Comparison of ENCODE assay signal across 11 cellular contexts in genomic region chr2:171407030-171407707, GRCh38.
A peak's percentile ranks its signal among the peaks of the same experiment; 100 is the strongest.
DNase-seq lines count a peak whose midpoint lies in the region; ATAC-seq and TF ChIP-seq lines count a peak whose summit lies in the region.
"Had no signal": no experiment of that assay in that cellular context is flagged by ENCODE, and none has a peak within 500 bp of the region (broad histone marks: within the 10 kb centered on the region; RNA-seq: fewer than 3 reads in every experiment).

No MANE protein-coding gene starts in this region.

- TF ChIP-seq CTCF in GM06990 (IDR thresholded peaks at IDR 0.05; ENCODE audit: insufficient read depth, low read length, poor library complexity, severe bottlenecking) = no peak

- H3K4me3 ChIP-seq in GM06990 (replicated peaks; ENCODE audit: low read depth, low read length) = no peak overlapping the region

- DNase-seq in GM06990 (ENCODE audit: extremely low read depth, insufficient read length) (peak; percentile 60), OCI-M1 (lab: John Stamatoyannopoulos, UW) (peak; percentile 49), NCI-H2029 (lab: John Stamatoyannopoulos, UW) (no peak), HuH-7.5 (ENCODE audit: low spot score) (no peak), NCI-H2107 (lab: John Stamatoyannopoulos, UW) (no peak)
- DNase-seq in stimulated activated naive CD4-positive, alpha-beta T cell (lab: John Stamatoyannopoulos, UW) = no peak
- DNase-seq: activated CD4-positive, alpha-beta T cell treated with anti-CD3 and anti-CD28 coated beads for 4 hours; BE2C; stimulated activated CD4-positive, alpha-beta T cell treated with anti-CD3 and anti-CD28 coated beads, Interleukin-12 subunit alpha, Interleukin-12 subunit beta, amount 100 ng/mL, for 4 hours had no signal

- ATAC-seq in GM19328 (IDR thresholded peaks at IDR 0.05; ENCODE audit: unreplicated experiment) (peak; percentile 50), HG03045 (IDR thresholded peaks at IDR 0.05; ENCODE audit: unreplicated experiment) (peak; percentile 59)

- H3K36me3 ChIP-seq in GM06990 (ENCODE audit: control insufficient read depth, insufficient read depth, low read length) = no peaks in the 10 kb centered on the region; the same call in 1 of the 2 replicates
- H3K36me3 ChIP-seq: BE2C had no signal

- H3K27me3 ChIP-seq in GM06990 (replicated peaks; ENCODE audit: control insufficient read depth, insufficient read depth, low read length) = no peaks in the 10 kb centered on the region
- H3K27me3 ChIP-seq: BE2C had no signal

Comparison
In these comparisons a context has a peak if more than half of its experiments do, and no peak if none do; other contexts are left out.
1. DNase-seq: peak in GM06990 (single experiment) and OCI-M1 (single experiment); none in NCI-H2029 (single experiment), HuH-7.5 (single experiment), stimulated activated naive CD4-positive, alpha-beta T cell (0 of 6) and NCI-H2107 (single experiment).